ENCODE assay signal across 9 cellular contexts in genomic region chr7:87506243-87507180, GRCh38. TPM values are rescaled to one million over a fixed set of nuclear protein-coding genes. Genes with fewer than 3 reads are reported as not detected.
DNase-seq lines count a peak whose midpoint lies in the region; ATAC-seq and TF ChIP-seq lines count a peak whose summit lies in the region.
"Had no signal": no experiment of that assay in that cellular context is flagged by ENCODE, and none has a peak within 500 bp of the region (broad histone marks: within the 10 kb centered on the region; RNA-seq: fewer than 3 reads in every experiment).

No MANE protein-coding gene starts in this region.

- no peaks in the 10 kb centered on the region for H3K36me3 ChIP-seq in colonic mucosa

- POLR2A ChIA-PET in T-cell (lab: Charles Lee), result no interaction called here

- no peaks in the 10 kb centered on the region for H3K4me1 ChIP-seq in colonic mucosa

- H3K9me3 Mint-ChIP-seq in T-cell, result no peaks in the 10 kb centered on the region

- H3K36me3 Mint-ChIP-seq in T-cell, result no peaks in the 10 kb centered on the region

- CTCF ChIA-PET in T-cell (lab: Charles Lee), result interaction anchor here (0.5 to 1.4 kb wide), 7 partner anchors 9 to 663 kb away, joined by 3 to 18 read pairs (median 4); no protein-coding TSS in a partner anchor

- H3K27ac Mint-ChIP-seq in T-cell, result no peak overlapping the region

- no peaks in the 10 kb centered on the region for H3K27me3 ChIP-seq in colonic mucosa

- TF ChIP-seq CTCF in GM12872 (IDR thresholded peaks at IDR 0.05; ENCODE audit: insufficient read depth, low read depth, low read length), result peak; percentile 33; the same call in 2 of the 3 replicates
- peak; percentile 25 for TF ChIP-seq CTCF in colonic mucosa (IDR thresholded peaks at IDR 0.05)

- no peaks in the 10 kb centered on the region for H3K4me1 Mint-ChIP-seq in T-cell

- no peak overlapping the region for H3K27ac ChIP-seq in colonic mucosa

- no peak overlapping the region for H3K4me3 ChIP-seq in colonic mucosa

- DNase-seq in NCI-H1417 treated with DMSO at 0.1 percent for 48 hours (lab: John Stamatoyannopoulos, UW), result peak; percentile 17
- DNase-seq in colonic mucosa, result no peak
- peak; percentile 45 for DNase-seq in pons (ENCODE audit: low spot score)
- no peak for DNase-seq in head of caudate nucleus
- DNase-seq in T-cell, result no peak
- DNase-seq in stimulated activated CD4-positive, alpha-beta T cell treated with anti-CD3 and anti-CD28 coated beads, Interleukin-12 subunit alpha, Interleukin-12 subunit beta, amount 100 ng/mL, for 4 hours, result no peak
- DNase-seq: NCI-H1694 treated with DMSO at 0.1 percent for 48 hours had no signal

- H3K9me3 ChIP-seq in colonic mucosa, result no peaks in the 10 kb centered on the region

- ATAC-seq in T-cell (replicated peaks in 1 of 4) (no peak), HG03045 (IDR thresholded peaks at IDR 0.05; ENCODE audit: unreplicated experiment) (no peak)

- intact Hi-C loops in colonic mucosa (cut with DNase I) (loop anchor here (5.0 kb wide), 2 partner anchors 116 to 386 kb away; no protein-coding TSS in a partner anchor), head of caudate nucleus (cut with DNase I) (no loop called here)

- H3K9ac ChIP-seq in colonic mucosa (ENCODE audit: low read depth in 2 of 2, low read length in 2 of 2), result no peak overlapping the region

- H3K4me3 Mint-ChIP-seq in T-cell, result no peak overlapping the region

- H3K27me3 Mint-ChIP-seq in T-cell, result no peaks in the 10 kb centered on the region

RNA-seq across cellular contexts. Expression of gene ABCB4, which starts 31.0 kb away (rescaled TPM):
- under 1 TPM; 0.30 to 0.35 TPM for total RNA-seq in colonic mucosa
- total RNA-seq in T-cell, result 1 to 10 TPM in 1 of 5 donors, under 1 TPM in 4; 0.12 to 2.0 (median 0.60) TPM

Comparison
In these comparisons a context has a peak if more than half of its experiments do, and no peak if none do; other contexts are left out.
1. DNase-seq: peak in NCI-H1417 treated with DMSO at 0.1 percent for 48 hours (single experiment) and pons (single experiment); none in colonic mucosa (single experiment), head of caudate nucleus (0 of 42), T-cell (0 of 34) and stimulated activated CD4-positive, alpha-beta T cell treated with anti-CD3 and anti-CD28 coated beads, Interleukin-12 subunit alpha, Interleukin-12 subunit beta, amount 100 ng/mL, for 4 hours (single experiment).